ENCODE assay signal across 9 cellular contexts in genomic region chr17:36937001-36937960, GRCh38. TPM values are rescaled to one million over a fixed set of nuclear protein-coding genes. Genes with fewer than 3 reads are reported as not detected.
A peak's percentile ranks its signal among the peaks of the same experiment; 100 is the strongest.
DNase-seq lines count a peak whose midpoint lies in the region; ATAC-seq and TF ChIP-seq lines count a peak whose summit lies in the region.
"Had no signal": no experiment of that assay in that cellular context is flagged by ENCODE, and none has a peak within 500 bp of the region (broad histone marks: within the 10 kb centered on the region; RNA-seq: fewer than 3 reads in every experiment).

TSS of gene LHX1 (plus strand) at chr17:36937475. CDS start at chr17:36938198, 723 bp downstream.

- H3F3A ChIP-seq in smooth muscle cell (ENCODE audit: low read depth) = no peaks in the 10 kb centered on the region

- WGBS in smooth muscle cell (ENCODE audit: low lambda C conversion rate) = 1% methylated on average over 71 of the region's 75 CpGs

- H3K4me3 ChIP-seq in SK-N-MC = peak within 1 kb of the TSS; percentile 81
- peak within 1 kb of the TSS; percentile 82 for H3K4me3 ChIP-seq in epithelial cell of proximal tubule (ENCODE audit: low read depth, low read length)
- peak within 1 kb of the TSS; percentile 34 for H3K4me3 ChIP-seq in smooth muscle cell

- H3K9ac ChIP-seq in SK-N-MC (ENCODE audit: insufficient read length) (no peak within 1 kb of the TSS), smooth muscle cell (ENCODE audit: low read depth) (no peak within 1 kb of the TSS)

- H3K36me3 ChIP-seq in SK-N-MC (ENCODE audit: insufficient read depth, low read length) (no peaks in the 10 kb centered on the region), smooth muscle cell (ENCODE audit: low read depth) (no peaks in the 10 kb centered on the region)

- H3K27me3 ChIP-seq in smooth muscle cell (ENCODE audit: low read depth) = peaks cover 100% of the 10 kb centered on the region

- H3K4me1 ChIP-seq in smooth muscle cell (ENCODE audit: low read depth) = peaks cover 63% of the 10 kb centered on the region

- H4K20me1 ChIP-seq in smooth muscle cell (ENCODE audit: low read depth) = peaks cover 15% of the 10 kb centered on the region

- H3K27ac ChIP-seq in SK-N-MC (no peak within 1 kb of the TSS), smooth muscle cell (ENCODE audit: low read depth) (no peak within 1 kb of the TSS)

- no peak for ATAC-seq in GM21447 (IDR thresholded peaks at IDR 0.05; ENCODE audit: unreplicated experiment)

- DNase-seq in NCI-H510A treated with DMSO at 0.1 percent for 48 hours (lab: John Stamatoyannopoulos, UW) = peak; percentile 30
- DNase-seq in NCI-H510A (lab: John Stamatoyannopoulos, UW) = no peak
- DNase-seq in SK-N-MC (ENCODE audit: low read depth, low spot score) = no peak
- no peak for DNase-seq in epithelial cell of proximal tubule (ENCODE audit: low read depth)
- no peak for DNase-seq in smooth muscle cell (lab: John Stamatoyannopoulos, UW; ENCODE audit: unreplicated experiment)
- no peak for DNase-seq in stimulated activated naive CD4-positive, alpha-beta T cell treated with Interleukin-2 at 50 U/mL for 16 hours (lab: John Stamatoyannopoulos, UW)
- DNase-seq in OCI-M2 (lab: John Stamatoyannopoulos, UW; ENCODE audit: unreplicated experiment) = no peak

- H3K4me2 ChIP-seq in smooth muscle cell = peak within 1 kb of the TSS; percentile 82

- TF ChIP-seq CTCF in epithelial cell of proximal tubule (conservative IDR thresholded peaks at IDR 0.05; ENCODE audit: low read depth, low read length) (no peak), smooth muscle cell (IDR thresholded peaks at IDR 0.05; ENCODE audit: borderline replicate concordance, insufficient read depth, poor library complexity, severe bottlenecking) (no peak)

- H3K9me3 ChIP-seq in SK-N-MC (ENCODE audit: low read depth, low read length) = no peaks in the 10 kb centered on the region
- H3K9me3 ChIP-seq in smooth muscle cell (replicated peaks; ENCODE audit: low read depth) = no peaks in the 10 kb centered on the region

- no peaks in the 10 kb centered on the region for H3K79me2 ChIP-seq in smooth muscle cell (ENCODE audit: low read depth)

- H2AFZ ChIP-seq in smooth muscle cell (ENCODE audit: low read depth) = no peak within 1 kb of the TSS

RNA-seq across cellular contexts. Expression of gene LHX1, which starts in this region (rescaled TPM):
- 43.1 and 51.9 TPM in 2 replicates for total RNA-seq in epithelial cell of proximal tubule
- total RNA-seq in smooth muscle cell = not detected in 2 replicates
- not detected in 2 replicates for polyA plus RNA-seq in smooth muscle cell
- total RNA-seq: mononuclear cell had no signal

Comparison
In these comparisons a context has a peak if more than half of its experiments do, and no peak if none do; other contexts are left out.
1. RNA of gene LHX1 (total RNA-seq): 43.1 to 51.9 TPM in epithelial cell of proximal tubule; not detected in smooth muscle cell; every median in the first group is over 10 times any median in the second.
2. Peak in every context shown above with its lines, with median percentiles within 50 percentile points of each other: H3K4me3 ChIP-seq.